In the genomic region with DNA sequence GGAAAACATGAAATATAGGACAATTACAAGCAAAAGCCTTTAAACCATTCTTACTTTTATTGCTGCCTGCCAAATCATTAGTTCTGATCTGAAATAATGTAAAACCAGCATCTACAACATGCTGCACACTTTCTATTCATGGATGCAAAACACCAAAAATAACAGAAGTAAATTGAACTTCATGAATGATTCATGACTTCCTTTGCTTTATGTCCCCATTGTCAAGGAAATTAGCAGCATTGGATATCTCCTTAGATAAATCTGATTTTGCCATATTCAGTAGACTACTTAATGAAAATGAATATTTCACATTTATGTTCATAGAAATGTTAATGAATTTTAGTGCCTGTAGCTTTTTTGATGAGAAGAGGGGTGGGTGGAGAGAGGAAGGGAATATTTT, we compare ENCODE assay signal across 1 cellular context.
TF ChIP-seq lines count a peak whose summit lies in the region.

No MANE protein-coding gene starts in this region.

TF ChIP-seq in IMR-90, 13 proteins besides CTCF, POLR2A, EP300 and RAD21 (continued from another document):
- TF ChIP-seq FOS (IDR thresholded peaks at IDR 0.05; ENCODE audit: low read depth, low read length) (no peak), NFE2L2 (IDR thresholded peaks at IDR 0.05; ENCODE audit: low read depth, low read length) (no peak), BHLHE40 (IDR thresholded peaks at IDR 0.05; ENCODE audit: low read depth, low read length) (no peak), RCOR1 (IDR thresholded peaks at IDR 0.05; ENCODE audit: insufficient replicate concordance, low read length) (no peak)
